In genomic region chr15:49169880-49170597, GRCh38 we compare ENCODE assay signal across 1 cellular context.
TF ChIP-seq lines count a peak whose summit lies in the region.

TSS of gene GALK2 (plus strand) at chr15:49170247. CDS start at chr15:49170323, 76 bp downstream.

TF ChIP-seq in K562, 482 proteins besides CTCF, POLR2A, EP300 and RAD21 (continued from another document and continues in another):
- TF ChIP-seq ZNF609 (CRISPR knock-in tag; IDR thresholded peaks at IDR 0.05; ENCODE audit: borderline replicate concordance): no peak
- no peak for TF ChIP-seq DACH1 (IDR thresholded peaks at IDR 0.05; ENCODE audit: partially characterized antibody)
- peak; percentile 82 for TF ChIP-seq POLR2G (IDR thresholded peaks at IDR 0.05; ENCODE audit: low read depth, low read length)
- TF ChIP-seq RREB1 (CRISPR knock-in tag; IDR thresholded peaks at IDR 0.05): no peak
- no peak for TF ChIP-seq MBD1 (CRISPR knock-in tag; IDR thresholded peaks at IDR 0.05)
- peak in 1 of 2 experiments; percentile 85; a peak in 2 of 4 replicates for TF ChIP-seq RCOR1 (IDR thresholded peaks at IDR 0.05; ENCODE audit: borderline replicate concordance in 1 of 2, low read depth in 2 of 2, low read length in 2 of 2)
- peak; percentile 20; the same call in 1 of the 2 replicates for TF ChIP-seq ZNF316 (IDR thresholded peaks at IDR 0.05)
- TF ChIP-seq STAT6 (CRISPR knock-in tag; IDR thresholded peaks at IDR 0.05): peak; percentile 80; the same call in 1 of the 2 replicates
- peak in 1 of 2 experiments; percentile 92; a peak in 2 of 4 replicates for TF ChIP-seq SRF (CRISPR knock-in tag; IDR thresholded peaks at IDR 0.05)
- TF ChIP-seq HCFC1 (IDR thresholded peaks at IDR 0.05; ENCODE audit: low read depth, low read length): peak; percentile 72
- no peak for TF ChIP-seq TEAD2 (tag; IDR thresholded peaks at IDR 0.05)
- TF ChIP-seq FOXJ2 (tag; IDR thresholded peaks at IDR 0.05): peak; percentile 79; the same call in 1 of the 2 replicates
- no peak for TF ChIP-seq SREBF2 (CRISPR knock-in tag; IDR thresholded peaks at IDR 0.05)
- no peak for TF ChIP-seq ZNF76 (CRISPR knock-in tag; IDR thresholded peaks at IDR 0.05; ENCODE audit: borderline replicate concordance)
- TF ChIP-seq YY1 (IDR thresholded peaks at IDR 0.05; ENCODE audit: borderline replicate concordance in 1 of 3, control insufficient read depth in 1 of 3, extremely low read depth in 1 of 3, insufficient read depth in 3 of 3, insufficient read length in 1 of 3, insufficient replicate concordance in 2 of 3, low read depth in 1 of 3, low read length in 2 of 3): peak in 2 of 3 experiments; percentile 23 to 85
- no peak for TF ChIP-seq FOXJ3 (CRISPR knock-in tag; IDR thresholded peaks at IDR 0.05)
- peak; percentile 77; the same call in 1 of the 2 replicates for TF ChIP-seq JUN (IDR thresholded peaks at IDR 0.05; ENCODE audit: borderline replicate concordance, low read depth, low read length)
- TF ChIP-seq JUN (CRISPR knock-in tag; IDR thresholded peaks at IDR 0.05; ENCODE audit: borderline replicate concordance): no peak
- TF ChIP-seq IRF2 (CRISPR knock-in tag; IDR thresholded peaks at IDR 0.05): no peak
- peak; percentile 58; the same call in 1 of the 2 replicates for TF ChIP-seq ETV5 (CRISPR knock-in tag; IDR thresholded peaks at IDR 0.05; ENCODE audit: low read depth)
- no peak for TF ChIP-seq KLF1 (tag; IDR thresholded peaks at IDR 0.05)
- no peak for TF ChIP-seq ZNF655 (CRISPR knock-in tag; IDR thresholded peaks at IDR 0.05)
- peak; percentile 31; the same call in 1 of the 2 replicates for TF ChIP-seq SMAD4 (CRISPR knock-in tag; conservative IDR thresholded peaks at IDR 0.05)
- TF ChIP-seq TEAD1 (CRISPR knock-in tag; IDR thresholded peaks at IDR 0.05): peak; percentile 42 to 64; a peak in 2 of 4 replicates
- no peak; the same call in 1 of the 2 replicates for TF ChIP-seq NFRKB (IDR thresholded peaks at IDR 0.05; ENCODE audit: low read depth)
- TF ChIP-seq HES1 (IDR thresholded peaks at IDR 0.05; ENCODE audit: low read depth): 0 out of 2 replicates have a peak, but pooled peaks have one; percentile 14
- TF ChIP-seq USF1 (CRISPR knock-in tag; IDR thresholded peaks at IDR 0.05): peak; percentile 72
- TF ChIP-seq ARID1B (IDR thresholded peaks at IDR 0.05): no peak
- no peak for TF ChIP-seq PTBP1 (IDR thresholded peaks at IDR 0.05; ENCODE audit: low read depth, low read length)
- 0 out of 2 replicates have a peak, but pooled peaks have one; percentile 4 for TF ChIP-seq THAP12 (CRISPR knock-in tag; IDR thresholded peaks at IDR 0.05)
- TF ChIP-seq TEAD4 (IDR thresholded peaks at IDR 0.05; ENCODE audit: low read length): peak; percentile 38
- no peak for TF ChIP-seq TEAD4 (CRISPR knock-in tag; IDR thresholded peaks at IDR 0.05; ENCODE audit: borderline replicate concordance)
- TF ChIP-seq DLX4 (CRISPR knock-in tag; IDR thresholded peaks at IDR 0.05): no peak
- no peak for TF ChIP-seq CBFA2T2 (conservative IDR thresholded peaks at IDR 0.05)
- TF ChIP-seq ZNF561 (CRISPR knock-in tag; conservative IDR thresholded peaks at IDR 0.05): no peak
- TF ChIP-seq SRSF3 (IDR thresholded peaks at IDR 0.05; ENCODE audit: insufficient read depth, low read length): no peak
